Comparison of ENCODE assay signal across 15 cellular contexts in genomic region chr2:174327559-174327897, GRCh38. TPM values are rescaled to one million over a fixed set of nuclear protein-coding genes. Genes with fewer than 3 reads are reported as not detected.
DNase-seq lines count a peak whose midpoint lies in the region; ATAC-seq, FAIRE-seq and TF ChIP-seq lines count a peak whose summit lies in the region.
"Had no signal": no experiment of that assay in that cellular context is flagged by ENCODE, and none has a peak within 500 bp of the region (broad histone marks: within the 10 kb centered on the region; RNA-seq: fewer than 3 reads in every experiment).

No MANE protein-coding gene starts in this region.

- no peak overlapping the region for H3K4me3 ChIP-seq in A549
- H3K4me3 ChIP-seq in CD8-positive, alpha-beta memory T cell (ENCODE audit: low read length) = no peak overlapping the region
- no peak overlapping the region for H3K4me3 ChIP-seq in mucosa of descending colon
- H3K4me3 ChIP-seq in aorta (ENCODE audit: low read length in 2 of 2) = no peak overlapping the region
- H3K4me3 ChIP-seq: colonic mucosa had no signal

- H3K4me1 ChIP-seq in A549 (peaks cover 19% of the 10 kb centered on the region), mucosa of descending colon (ENCODE audit: low read depth) (peaks cover 21% of the 10 kb centered on the region), aorta (ENCODE audit: control insufficient read depth in 1 of 2, insufficient read depth in 2 of 2, low read length in 2 of 2) (no peaks in the 10 kb centered on the region)
- H3K4me1 ChIP-seq in CD8-positive, alpha-beta memory T cell (ENCODE audit: insufficient read depth, low read length) = peaks cover 22% of the 10 kb centered on the region

- TF ChIP-seq EP300 in A549 (IDR thresholded peaks at IDR 0.05) = no peak

- H3K27me3 Mint-ChIP-seq in CD8-positive, alpha-beta memory T cell = peaks cover 81 to 97% of the 10 kb centered on the region in 2 donors
- peaks cover 88% of the 10 kb centered on the region for H3K27me3 Mint-ChIP-seq in activated T-helper 1 cell treated with anti-CD3 and anti-CD28 coated beads, Interleukin-12 subunit alpha, Interleukin-12 subunit beta, Interleukin-2, Interleukin-4 antibody, amounts not matched to agents 30 ng/mL and 10 ng/mL and 1 ng/mL, durations not matched to agents 14 hours and 24 hours and 36 hours (ENCODE audit: insufficient read depth)

- H3K9me3 Mint-ChIP-seq in CD8-positive, alpha-beta memory T cell = peaks cover 0 to 16% (median 9%) of the 10 kb centered on the region in 5 donors
- H3K9me3 Mint-ChIP-seq in activated T-helper 1 cell treated with anti-CD3 and anti-CD28 coated beads, Interleukin-12 subunit alpha, Interleukin-12 subunit beta, Interleukin-2, Interleukin-4 antibody, amounts not matched to agents 30 ng/mL and 10 ng/mL and 1 ng/mL, durations not matched to agents 14 hours and 24 hours and 36 hours = no peaks in the 10 kb centered on the region
- H3K9me3 Mint-ChIP-seq: activated naive CD4-positive, alpha-beta T cell treated with anti-CD3 and anti-CD28 coated beads, Interleukin-2, amount 50 U/mL, for 72 hours had no signal

- no peak for TF ChIP-seq RAD21 in A549 (conservative IDR thresholded peaks at IDR 0.05 in 1 of 2, IDR thresholded peaks at IDR 0.05 in 1 of 2)

- POLR2A ChIA-PET in A549 (lab: Yijun Ruan, JAX) = interaction anchor here (1.7 kb wide), 1 partner anchor 79 kb away, joined by 8 read pairs; the partner anchor contains the start of gene OLA1
- POLR2A ChIA-PET in CD8-positive, alpha-beta memory T cell (lab: Charles Lee) = no interaction called here

- no peak for TF ChIP-seq CTCF in A549 (IDR thresholded peaks at IDR 0.05)
- TF ChIP-seq CTCF in mucosa of descending colon (IDR thresholded peaks at IDR 0.05) = no peak

- H3K4me2 ChIP-seq in A549 = no peak overlapping the region

- H3K9me3 ChIP-seq in A549 = no peaks in the 10 kb centered on the region
- no peaks in the 10 kb centered on the region for H3K9me3 ChIP-seq in CD8-positive, alpha-beta memory T cell (ENCODE audit: low read length)
- no peaks in the 10 kb centered on the region for H3K9me3 ChIP-seq in mucosa of descending colon
- no peaks in the 10 kb centered on the region for H3K9me3 ChIP-seq in aorta (ENCODE audit: control insufficient read depth, low read length)
- H3K9me3 ChIP-seq: colonic mucosa had no signal

- intact Hi-C loops in activated T-helper 1 cell treated with anti-CD3 and anti-CD28 coated beads, Interleukin-12 subunit alpha, Interleukin-12 subunit beta, Interleukin-2, Interleukin-4 antibody, amounts not matched to agents 30 ng/mL and 10 ng/mL and 1 ng/mL, durations not matched to agents 14 hours and 24 hours and 36 hours (cut with micrococcal nuclease) = loop anchor here (1.0 to 5.0 kb wide), 3 partner anchors 14 to 1845 kb away; no protein-coding TSS in a partner anchor
- intact Hi-C loops in mucosa of descending colon (cut with DNase I, micrococcal nuclease) = no loop called here
- intact Hi-C loops in aorta (cut with DNase I) = no loop called here

- ATAC-seq in A549 (no peak), mucosa of descending colon (peak; percentile 49), aorta (ENCODE audit: low FRiP score) (no peak), GM21515 (IDR thresholded peaks at IDR 0.05; ENCODE audit: unreplicated experiment) (no peak)

- peaks cover 81% of the 10 kb centered on the region for H3K27me3 ChIP-seq in CD8-positive, alpha-beta memory T cell (ENCODE audit: insufficient read depth, low read length, poor library complexity, severe bottlenecking)
- no peaks in the 10 kb centered on the region for H3K27me3 ChIP-seq in aorta (ENCODE audit: control insufficient read depth in 1 of 2, insufficient read depth in 2 of 2, low read length in 1 of 2)

- H3K36me3 ChIP-seq in CD8-positive, alpha-beta memory T cell (ENCODE audit: insufficient read depth, low read length) = no peaks in the 10 kb centered on the region
- H3K36me3 ChIP-seq in mucosa of descending colon (ENCODE audit: low read depth) (no peaks in the 10 kb centered on the region), aorta (ENCODE audit: control insufficient read depth in 1 of 2, insufficient read depth in 2 of 2, low read length in 1 of 2) (no peaks in the 10 kb centered on the region)
- H3K36me3 ChIP-seq: colonic mucosa had no signal

- CTCF ChIA-PET in A549 (lab: Yijun Ruan, JAX) = interaction anchor here (1.1 to 3.9 kb wide), 2 partner anchors 9 to 248 kb away, joined by 3 to 14 read pairs; no protein-coding TSS in a partner anchor
- CTCF ChIA-PET in CD8-positive, alpha-beta memory T cell (lab: Charles Lee) = interaction anchor here (2.1 to 2.3 kb wide), 2 partner anchors 14 kb away, joined by 10 to 12 read pairs; no protein-coding TSS in a partner anchor

- H3K4me3 Mint-ChIP-seq in CD8-positive, alpha-beta memory T cell = peak overlapping the region; percentile 38 to 82 (median 79)
- peak overlapping the region; percentile 37 for H3K4me3 Mint-ChIP-seq in activated T-helper 1 cell treated with anti-CD3 and anti-CD28 coated beads, Interleukin-12 subunit alpha, Interleukin-12 subunit beta, Interleukin-2, Interleukin-4 antibody, amounts not matched to agents 30 ng/mL and 10 ng/mL and 1 ng/mL, durations not matched to agents 14 hours and 24 hours and 36 hours

- H3K27ac ChIP-seq in A549 (peak overlapping the region; percentile 72 to 82), aorta (ENCODE audit: low read depth in 1 of 2, low read length in 2 of 2) (no peak overlapping the region)
- no peak overlapping the region for H3K27ac ChIP-seq in CD8-positive, alpha-beta memory T cell (ENCODE audit: low read depth, low read length)
- H3K27ac ChIP-seq: colonic mucosa had no signal

- no peak for DNase-seq in A549 (ENCODE audit: low read depth in 1 of 2, low spot score in 1 of 2)
- no peak for DNase-seq in CD8-positive, alpha-beta memory T cell
- DNase-seq in activated T-helper 1 cell treated with anti-CD3 and anti-CD28 coated beads, Interleukin-12 subunit alpha, Interleukin-12 subunit beta, Interleukin-2, Interleukin-4 antibody, amounts not matched to agents 30 ng/mL and 10 ng/mL and 1 ng/mL, durations not matched to agents 14 hours and 24 hours and 36 hours (ENCODE audit: low spot score) = no peak
- DNase-seq in mucosa of descending colon = no peak
- no peak for DNase-seq in aorta
- DNase-seq in amniotic stem cell (lab: John Stamatoyannopoulos, UW) = no peak
- DNase-seq in NCI-H146 (lab: John Stamatoyannopoulos, UW) = no peak
- DNase-seq: colonic mucosa, GOT3, left cardiac atrium, NCI-H1092 had no signal

- H3K4me1 Mint-ChIP-seq in CD8-positive, alpha-beta memory T cell = peaks cover 28 to 44% (median 32%) of the 10 kb centered on the region in 3 donors
- peaks cover 18% of the 10 kb centered on the region for H3K4me1 Mint-ChIP-seq in activated T-helper 1 cell treated with anti-CD3 and anti-CD28 coated beads, Interleukin-12 subunit alpha, Interleukin-12 subunit beta, Interleukin-2, Interleukin-4 antibody, amounts not matched to agents 30 ng/mL and 10 ng/mL and 1 ng/mL, durations not matched to agents 14 hours and 24 hours and 36 hours (ENCODE audit: low read depth)

- WGBS in A549 (ENCODE audit: missing lambda C conversion rate) = 89% methylated on average over 9 of the region's 9 CpGs
- WGBS in aorta, 2 donors = 29 to 35% methylated on average over 9 of the region's 9 CpGs

- no peak for FAIRE-seq in A549 (lab: Jason Lieb, UNC)

- TF ChIP-seq POLR2A in A549 (IDR thresholded peaks at IDR 0.05; ENCODE audit: low read length) = no peak

- H3K27ac Mint-ChIP-seq in CD8-positive, alpha-beta memory T cell = peak overlapping the region in 3 of 8 donors; percentile 12 to 45 (median 35)
- peak overlapping the region; percentile 43 for H3K27ac Mint-ChIP-seq in activated T-helper 1 cell treated with anti-CD3 and anti-CD28 coated beads, Interleukin-12 subunit alpha, Interleukin-12 subunit beta, Interleukin-2, Interleukin-4 antibody, amounts not matched to agents 30 ng/mL and 10 ng/mL and 1 ng/mL, durations not matched to agents 14 hours and 24 hours and 36 hours
- H3K27ac Mint-ChIP-seq: activated naive CD4-positive, alpha-beta T cell treated with anti-CD3 and anti-CD28 coated beads, Interleukin-2, amount 50 U/mL, for 72 hours had no signal

- no peaks in the 10 kb centered on the region for H3K36me3 Mint-ChIP-seq in CD8-positive, alpha-beta memory T cell
- no peaks in the 10 kb centered on the region for H3K36me3 Mint-ChIP-seq in activated T-helper 1 cell treated with anti-CD3 and anti-CD28 coated beads, Interleukin-12 subunit alpha, Interleukin-12 subunit beta, Interleukin-2, Interleukin-4 antibody, amounts not matched to agents 30 ng/mL and 10 ng/mL and 1 ng/mL, durations not matched to agents 14 hours and 24 hours and 36 hours (ENCODE audit: low read depth)

TF ChIP-seq in A549, 52 proteins besides CTCF, POLR2A, EP300 and RAD21 (continues in another document):
- TF ChIP-seq CBX2 (IDR thresholded peaks at IDR 0.05; ENCODE audit: borderline replicate concordance, low read depth) = no peak
- no peak for TF ChIP-seq ESRRA (IDR thresholded peaks at IDR 0.05; ENCODE audit: borderline replicate concordance, low read length)
- no peak for TF ChIP-seq EHF (CRISPR knock-in tag; IDR thresholded peaks at IDR 0.05)
- TF ChIP-seq POLR2AphosphoS2 (conservative IDR thresholded peaks at IDR 0.05; ENCODE audit: low read length) = no peak
- no peak for TF ChIP-seq ZFP36 (IDR thresholded peaks at IDR 0.05; ENCODE audit: borderline replicate concordance, partially characterized antibody)
- no peak for TF ChIP-seq SMC3 (IDR thresholded peaks at IDR 0.05)
- TF ChIP-seq HOXB13 (CRISPR knock-in tag; IDR thresholded peaks at IDR 0.05; ENCODE audit: low read depth) = no peak

RNA-seq across cellular contexts. Expression of gene SP9, which starts 7.2 kb away (rescaled TPM):
- polyA plus RNA-seq in A549 (2011; rRNA removed) = 2.5 and 3.8 TPM in 2 replicates
- polyA plus RNA-seq in A549 (2012; cell fraction: cytosol; rRNA removed) = 2.8 and 4.0 TPM in 2 replicates
- polyA plus RNA-seq in A549 (2012; cell fraction: nucleus; rRNA removed) = 2.9 and 7.2 TPM in 2 replicates
- polyA plus RNA-seq in A549 (2017; fragmentation: RNase III; extraction: RNeasy Plus Mini Kit Qiagen cat#74134 plus additional on column Dnase treatment) = 2.5 to 3.3 TPM (median 3.2 TPM) in 3 replicates
- polyA minus RNA-seq in A549 (2011; rRNA and poly(A)+ RNA removed) = 1.3 and 1.6 TPM in 2 replicates
- total RNA-seq in CD8-positive, alpha-beta memory T cell = not detected
- polyA plus RNA-seq in CD8-positive, alpha-beta memory T cell = not detected
- not detected in 2 replicates for total RNA-seq in activated T-helper 1 cell treated with anti-CD3 and anti-CD28 coated beads, Interleukin-12 subunit alpha, Interleukin-12 subunit beta, Interleukin-2, Interleukin-4 antibody, amounts not matched to agents 30 ng/mL and 10 ng/mL and 1 ng/mL, durations not matched to agents 14 hours and 24 hours and 36 hours
- total RNA-seq in mucosa of descending colon = not detected
- total RNA-seq in aorta = not detected
- under 1 TPM in 1 of 2 donors, not detected in 1; 0.23 TPM for polyA plus RNA-seq in aorta
- total RNA-seq: activated naive CD4-positive, alpha-beta T cell treated with anti-CD3 and anti-CD28 coated beads, Interleukin-2, amount 50 U/mL, for 72 hours; colonic mucosa; left cardiac atrium; omental fat pad; Right ventricle myocardium superior had no signal

Comparison
In these comparisons a context has a peak if more than half of its experiments do, and no peak if none do; other contexts are left out.
1. H3K27ac ChIP-seq: peak in A549 (2 of 2); none in CD8-positive, alpha-beta memory T cell (single experiment) and aorta (0 of 2).